Comparison of ENCODE assay signal across 23 cellular contexts in genomic region chr1:48219803-48220202, GRCh38. TPM values are rescaled to one million over a fixed set of nuclear protein-coding genes. Genes with fewer than 3 reads are reported as not detected.
"Had no signal": no experiment of that assay in that cellular context is flagged by ENCODE, and none has a peak within 500 bp of the region (broad histone marks: within the 10 kb centered on the region; RNA-seq: fewer than 3 reads in every experiment).

No MANE protein-coding gene starts in this region.

- H3K4me3 ChIP-seq: MG63, SJSA1, SK-N-MC had no signal

- H3K27ac ChIP-seq: HL-60, SJSA1, SK-N-MC had no signal

- FAIRE-seq: RCC 7860 had no signal

- H3K4me1 ChIP-seq: SJSA1 had no signal

- H3K36me3 ChIP-seq: MG63, SJSA1 had no signal

- H3K9me3 ChIP-seq: MG63, SJSA1 had no signal

- H3K27me3 ChIP-seq: MG63 had no signal

- DNase-seq: KBM-7, MG63, NCI-H1092, NCI-H1105 treated with DMSO at 0.1 percent for 48 hours, NCI-H1417 treated with DMSO at 0.1 percent for 48 hours, NCI-H146, NCI-H1694 treated with DMSO at 0.1 percent for 48 hours, NCI-H1930, NCI-H2081, NCI-H2107, NCI-H2227 treated with DMSO at 0.1 percent for 48 hours, NCI-H524, NCI-H526 treated with DMSO at 0.1 percent for 48 hours, NCI-H748 treated with DMSO at 0.1 percent for 48 hours, Right ventricle myocardium superior, RPMI8226, SIG-M5 had no signal

RNA-seq across cellular contexts. Expression of gene SLC5A9, which starts 2.7 kb away (rescaled TPM):
- total RNA-seq: LHCN-M2, NCI-H460, SJSA1 had no signal
